ENCODE assay signal across 2 cellular contexts in the genomic region with DNA sequence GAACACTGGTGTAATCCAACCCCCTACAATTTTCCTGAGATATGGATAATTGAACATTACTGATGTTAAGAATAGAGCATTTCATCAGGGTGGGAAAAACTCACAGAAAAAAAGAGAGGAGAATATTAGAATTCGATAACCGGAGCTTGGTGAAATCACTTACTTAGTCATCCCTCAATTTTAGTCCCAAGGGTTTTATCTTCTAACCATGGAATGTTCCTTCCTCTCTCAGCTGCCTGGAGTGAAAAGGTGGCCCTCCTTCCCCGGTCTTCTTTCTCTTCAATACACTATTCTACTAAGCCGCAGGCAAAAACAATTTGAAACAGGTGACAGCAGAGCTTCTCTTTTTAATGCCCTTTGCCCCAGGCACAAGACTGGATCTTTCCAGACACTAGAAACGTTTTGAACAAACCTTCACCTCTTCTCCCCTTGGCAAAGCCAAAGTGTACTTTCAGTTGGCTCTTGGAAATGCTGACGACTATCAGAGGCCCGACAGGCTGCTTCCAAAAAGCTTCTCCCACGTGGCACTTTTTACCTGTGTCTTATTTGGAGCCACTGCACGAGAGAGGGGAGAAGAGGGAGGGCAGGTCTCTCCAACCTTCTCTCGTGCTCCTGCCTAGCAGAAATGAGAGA.
TF ChIP-seq lines count a peak whose summit lies in the region.

No MANE protein-coding gene starts in this region.

TF ChIP-seq in liver, 16 proteins besides CTCF, POLR2A, EP300 and RAD21 (continued from another document):
- TF ChIP-seq EGR1 (IDR thresholded peaks at IDR 0.05; ENCODE audit: low read depth in 2 of 2): no peak
- TF ChIP-seq RXRA (IDR thresholded peaks at IDR 0.05): peak; percentile 10 to 60
- peak; percentile 18 for TF ChIP-seq SP1 (IDR thresholded peaks at IDR 0.05)
- no peak for TF ChIP-seq FOXA2 (IDR thresholded peaks at IDR 0.05)
- peak in 1 of 2 donors; percentile 36 for TF ChIP-seq JUND (IDR thresholded peaks at IDR 0.05)
- TF ChIP-seq HNF4A (conservative IDR thresholded peaks at IDR 0.05): peak; percentile 30 to 50

TF ChIP-seq in HepG2, 621 proteins besides CTCF, POLR2A, EP300 and RAD21:
- TF ChIP-seq NFKB2 (CRISPR knock-in tag; IDR thresholded peaks at IDR 0.05; ENCODE audit: borderline replicate concordance) (no peak), RBFOX2 (IDR thresholded peaks at IDR 0.05; ENCODE audit: low read depth, low read length) (no peak), ZNF598 (CRISPR knock-in tag; IDR thresholded peaks at IDR 0.05; ENCODE audit: borderline replicate concordance) (no peak), RBM39 (IDR thresholded peaks at IDR 0.05; ENCODE audit: low read depth, low read length, poor library complexity, severe bottlenecking) (no peak), ZNF883 (CRISPR knock-in tag; IDR thresholded peaks at IDR 0.05; ENCODE audit: not compliant biosample characterization) (no peak), ZSCAN20 (CRISPR knock-in tag; IDR thresholded peaks at IDR 0.05; ENCODE audit: borderline replicate concordance) (no peak), ZNF562 (CRISPR knock-in tag; IDR thresholded peaks at IDR 0.05; ENCODE audit: borderline replicate concordance) (no peak), DPF2 (CRISPR knock-in tag; IDR thresholded peaks at IDR 0.05; ENCODE audit: borderline replicate concordance, low read depth) (no peak), ZFP37 (CRISPR knock-in tag; IDR thresholded peaks at IDR 0.05; ENCODE audit: borderline replicate concordance) (no peak), ZNF232 (CRISPR knock-in tag; IDR thresholded peaks at IDR 0.05; ENCODE audit: borderline replicate concordance) (no peak), ZNF878 (CRISPR knock-in tag; IDR thresholded peaks at IDR 0.05) (no peak)
- TF ChIP-seq, protein P1, sequence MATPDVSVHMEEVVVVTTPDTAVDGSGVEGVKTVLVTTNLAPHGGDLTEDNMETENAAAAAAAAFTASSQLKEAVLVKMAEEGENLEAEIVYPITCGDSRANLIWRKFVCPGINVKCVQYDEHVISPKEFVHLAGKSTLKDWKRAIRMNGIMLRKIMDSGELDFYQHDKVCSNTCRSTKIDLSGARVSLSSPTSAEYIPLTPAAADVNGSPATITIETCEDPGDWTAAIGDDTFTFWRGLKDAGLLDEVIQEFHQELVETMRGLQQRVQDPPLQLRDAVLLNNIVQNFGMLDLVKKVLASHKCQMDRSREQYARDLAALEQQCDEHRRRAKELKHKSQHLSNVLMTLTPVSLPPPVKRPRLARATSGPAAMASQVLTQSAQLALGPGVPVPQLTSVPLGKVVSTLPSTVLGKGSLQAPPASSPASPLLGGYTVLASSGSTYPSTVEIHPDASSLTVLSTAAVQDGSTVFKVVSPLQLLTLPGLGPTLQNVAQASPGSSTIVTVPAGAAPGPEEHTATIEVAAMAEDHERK (CRISPR knock-in tag; IDR thresholded peaks at IDR 0.05; ENCODE audit: low read depth): no peak
- TF ChIP-seq, protein P2, sequence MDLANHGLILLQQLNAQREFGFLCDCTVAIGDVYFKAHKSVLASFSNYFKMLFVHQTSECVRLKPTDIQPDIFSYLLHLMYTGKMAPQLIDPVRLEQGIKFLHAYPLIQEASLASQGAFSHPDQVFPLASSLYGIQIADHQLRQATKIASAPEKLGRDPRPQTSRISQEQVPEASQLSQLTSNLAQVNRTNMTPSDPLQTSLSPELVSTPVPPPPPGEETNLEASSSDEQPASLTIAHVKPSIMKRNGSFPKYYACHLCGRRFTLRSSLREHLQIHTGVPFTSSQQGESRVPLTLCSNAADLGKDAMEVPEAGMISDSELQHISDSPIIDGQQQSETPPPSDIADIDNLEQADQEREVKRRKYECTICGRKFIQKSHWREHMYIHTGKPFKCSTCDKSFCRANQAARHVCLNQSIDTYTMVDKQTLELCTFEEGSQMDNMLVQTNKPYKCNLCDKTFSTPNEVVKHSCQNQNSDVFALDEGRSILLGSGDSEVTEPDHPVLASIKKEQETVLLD (CRISPR knock-in tag; IDR thresholded peaks at IDR 0.05; ENCODE audit: low read depth): no peak
- TF ChIP-seq, protein P3, sequence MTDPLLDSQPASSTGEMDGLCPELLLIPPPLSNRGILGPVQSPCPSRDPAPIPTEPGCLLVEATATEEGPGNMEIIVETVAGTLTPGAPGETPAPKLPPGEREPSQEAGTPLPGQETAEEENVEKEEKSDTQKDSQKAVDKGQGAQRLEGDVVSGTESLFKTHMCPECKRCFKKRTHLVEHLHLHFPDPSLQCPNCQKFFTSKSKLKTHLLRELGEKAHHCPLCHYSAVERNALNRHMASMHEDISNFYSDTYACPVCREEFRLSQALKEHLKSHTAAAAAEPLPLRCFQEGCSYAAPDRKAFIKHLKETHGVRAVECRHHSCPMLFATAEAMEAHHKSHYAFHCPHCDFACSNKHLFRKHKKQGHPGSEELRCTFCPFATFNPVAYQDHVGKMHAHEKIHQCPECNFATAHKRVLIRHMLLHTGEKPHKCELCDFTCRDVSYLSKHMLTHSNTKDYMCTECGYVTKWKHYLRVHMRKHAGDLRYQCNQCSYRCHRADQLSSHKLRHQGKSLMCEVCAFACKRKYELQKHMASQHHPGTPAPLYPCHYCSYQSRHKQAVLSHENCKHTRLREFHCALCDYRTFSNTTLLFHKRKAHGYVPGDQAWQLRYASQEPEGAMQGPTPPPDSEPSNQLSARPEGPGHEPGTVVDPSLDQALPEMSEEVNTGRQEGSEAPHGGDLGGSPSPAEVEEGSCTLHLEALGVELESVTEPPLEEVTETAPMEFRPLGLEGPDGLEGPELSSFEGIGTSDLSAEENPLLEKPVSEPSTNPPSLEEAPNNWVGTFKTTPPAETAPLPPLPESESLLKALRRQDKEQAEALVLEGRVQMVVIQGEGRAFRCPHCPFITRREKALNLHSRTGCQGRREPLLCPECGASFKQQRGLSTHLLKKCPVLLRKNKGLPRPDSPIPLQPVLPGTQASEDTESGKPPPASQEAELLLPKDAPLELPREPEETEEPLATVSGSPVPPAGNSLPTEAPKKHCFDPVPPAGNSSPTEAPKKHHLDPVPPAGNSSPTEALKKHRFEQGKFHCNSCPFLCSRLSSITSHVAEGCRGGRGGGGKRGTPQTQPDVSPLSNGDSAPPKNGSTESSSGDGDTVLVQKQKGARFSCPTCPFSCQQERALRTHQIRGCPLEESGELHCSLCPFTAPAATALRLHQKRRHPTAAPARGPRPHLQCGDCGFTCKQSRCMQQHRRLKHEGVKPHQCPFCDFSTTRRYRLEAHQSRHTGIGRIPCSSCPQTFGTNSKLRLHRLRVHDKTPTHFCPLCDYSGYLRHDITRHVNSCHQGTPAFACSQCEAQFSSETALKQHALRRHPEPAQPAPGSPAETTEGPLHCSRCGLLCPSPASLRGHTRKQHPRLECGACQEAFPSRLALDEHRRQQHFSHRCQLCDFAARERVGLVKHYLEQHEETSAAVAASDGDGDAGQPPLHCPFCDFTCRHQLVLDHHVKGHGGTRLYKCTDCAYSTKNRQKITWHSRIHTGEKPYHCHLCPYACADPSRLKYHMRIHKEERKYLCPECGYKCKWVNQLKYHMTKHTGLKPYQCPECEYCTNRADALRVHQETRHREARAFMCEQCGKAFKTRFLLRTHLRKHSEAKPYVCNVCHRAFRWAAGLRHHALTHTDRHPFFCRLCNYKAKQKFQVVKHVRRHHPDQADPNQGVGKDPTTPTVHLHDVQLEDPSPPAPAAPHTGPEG (CRISPR knock-in tag; IDR thresholded peaks at IDR 0.05): no peak
